In genomic region chr10:71849461-71849908, GRCh38 we compare ENCODE assay signal across 1 cellular context.
A peak's percentile ranks its signal among the peaks of the same experiment; 100 is the strongest.
TF ChIP-seq lines count a peak whose summit lies in the region.

No MANE protein-coding gene starts in this region.

TF ChIP-seq in K562, 482 proteins besides CTCF, POLR2A, EP300 and RAD21 (continued from another document and continues in another):
- TF ChIP-seq NKRF (IDR thresholded peaks at IDR 0.05; ENCODE audit: borderline replicate concordance) (peak; percentile 60; the same call in 1 of the 2 replicates), ZNF668 (CRISPR knock-in tag; IDR thresholded peaks at IDR 0.05) (no peak), HDAC3 (IDR thresholded peaks at IDR 0.05; ENCODE audit: borderline replicate concordance, partially characterized antibody) (no peak), RFX7 (CRISPR knock-in tag; IDR thresholded peaks at IDR 0.05) (no peak), MTA1 (IDR thresholded peaks at IDR 0.05; ENCODE audit: borderline replicate concordance) (peak; percentile 37; the same call in 1 of the 2 replicates), NBN (IDR thresholded peaks at IDR 0.05; ENCODE audit: low read depth) (peak; percentile 59; the same call in 1 of the 2 replicates), SIN3A (IDR thresholded peaks at IDR 0.05; ENCODE audit: borderline replicate concordance in 2 of 2, control insufficient read depth in 1 of 2, low read depth in 2 of 2, low read length in 2 of 2) (peak in 1 of 2 experiments; percentile 81; a peak in 1 of 4 replicates), SMARCA4 (IDR thresholded peaks at IDR 0.05) (0 out of 2 replicates have a peak, but pooled peaks have one; percentile 28), AFF4 (CRISPR knock-in tag; IDR thresholded peaks at IDR 0.05) (no peak), ZNF384 (IDR thresholded peaks at IDR 0.05; ENCODE audit: low read depth, low read length) (0 out of 2 replicates have a peak, but pooled peaks have one; percentile 52), RUNX1 (IDR thresholded peaks at IDR 0.05; ENCODE audit: low read depth) (no peak), CBX3 (IDR thresholded peaks at IDR 0.05; ENCODE audit: borderline replicate concordance in 1 of 2, low read length in 2 of 2) (0 out of 3 replicates have a peak, but pooled peaks of 1 of the 2 experiments have one; percentile 28), PTBP1 (IDR thresholded peaks at IDR 0.05; ENCODE audit: low read depth, low read length) (0 out of 2 replicates have a peak, but pooled peaks have one; percentile 61), HDAC1 (IDR thresholded peaks at IDR 0.05) (peak in 1 of 2 experiments; percentile 61; a peak in 2 of 4 replicates), BCL6 (CRISPR knock-in tag; IDR thresholded peaks at IDR 0.05) (no peak), FOXK1 (CRISPR knock-in tag; IDR thresholded peaks at IDR 0.05; ENCODE audit: borderline replicate concordance) (peak; percentile 90; the same call in 1 of the 2 replicates), RBM25 (IDR thresholded peaks at IDR 0.05; ENCODE audit: low read depth, low read length, severe bottlenecking) (peak; percentile 95), ARID3A (IDR thresholded peaks at IDR 0.05; ENCODE audit: borderline replicate concordance, low read depth, low read length) (no peak), ZBTB8A (IDR thresholded peaks at IDR 0.05; ENCODE audit: partially characterized antibody) (no peak), HDAC8 (tag; IDR thresholded peaks at IDR 0.05) (0 out of 2 replicates have a peak, but pooled peaks have one; percentile 31), MLLT1 (IDR thresholded peaks at IDR 0.05) (peak; percentile 57 to 59; a peak in 2 of 4 replicates), CEBPG (CRISPR knock-in tag; IDR thresholded peaks at IDR 0.05) (peak; percentile 40; the same call in 1 of the 2 replicates), CEBPG (tag; conservative IDR thresholded peaks at IDR 0.05 in 1 of 2, IDR thresholded peaks at IDR 0.05 in 1 of 2) (no peak; a peak in 1 of 4 replicates), NCOA1 (IDR thresholded peaks at IDR 0.05; ENCODE audit: low read depth) (0 out of 2 replicates have a peak, but pooled peaks have one; percentile 22), ELF4 (CRISPR knock-in tag; IDR thresholded peaks at IDR 0.05) (no peak), NR2C1 (IDR thresholded peaks at IDR 0.05) (no peak), NR2C1 (tag; IDR thresholded peaks at IDR 0.05) (0 out of 2 replicates have a peak, but pooled peaks have one; percentile 9), DLX4 (CRISPR knock-in tag; IDR thresholded peaks at IDR 0.05) (no peak), ZNF740 (CRISPR knock-in tag; IDR thresholded peaks at IDR 0.05) (0 out of 2 replicates have a peak, but pooled peaks have one; percentile 30), ZNF740 (tag; IDR thresholded peaks at IDR 0.05) (no peak), SMARCA5 (IDR thresholded peaks at IDR 0.05) (peak; percentile 81), KDM1A (IDR thresholded peaks at IDR 0.05) (peak; percentile 50 to 67; a peak in 3 of 4 replicates), HDGF (IDR thresholded peaks at IDR 0.05) (peak; percentile 64; the same call in 1 of the 2 replicates), RBFOX2 (IDR thresholded peaks at IDR 0.05; ENCODE audit: low read depth, low read length) (peak; percentile 56), SMARCE1 (IDR thresholded peaks at IDR 0.05) (peak; percentile 57), TFAP4 (CRISPR knock-in tag; IDR thresholded peaks at IDR 0.05; ENCODE audit: borderline replicate concordance) (peak; percentile 42), SOX6 (IDR thresholded peaks at IDR 0.05) (no peak), KLF16 (IDR thresholded peaks at IDR 0.05) (no peak), TRIM24 (IDR thresholded peaks at IDR 0.05) (peak in 1 of 2 experiments; percentile 32; a peak in 1 of 4 replicates), ZNF263 (CRISPR knock-in tag; IDR thresholded peaks at IDR 0.05; ENCODE audit: borderline replicate concordance) (0 out of 2 replicates have a peak, but pooled peaks have one; percentile 14), SUPT5H (IDR thresholded peaks at IDR 0.05) (no peak), LARP7 (IDR thresholded peaks at IDR 0.05) (0 out of 2 replicates have a peak, but pooled peaks have one; percentile 85), HDAC2 (IDR thresholded peaks at IDR 0.05) (peak; percentile 78), XRCC4 (IDR thresholded peaks at IDR 0.05; ENCODE audit: extremely low read depth, insufficient read depth, insufficient read length) (no peak), TRIM28 (IDR thresholded peaks at IDR 0.05) (0 out of 2 replicates have a peak, but pooled peaks have one; percentile 44), ZNF644 (tag; IDR thresholded peaks at IDR 0.05; ENCODE audit: low read depth) (no peak), HLTF (IDR thresholded peaks at IDR 0.05) (peak; percentile 89), GTF2A2 (tag; IDR thresholded peaks at IDR 0.05) (peak; percentile 32; the same call in 1 of the 2 replicates), RCOR1 (IDR thresholded peaks at IDR 0.05; ENCODE audit: borderline replicate concordance in 1 of 2, low read depth in 2 of 2, low read length in 2 of 2) (peak in 1 of 2 experiments; percentile 45; a peak in 1 of 4 replicates), ZNF511 (CRISPR knock-in tag; IDR thresholded peaks at IDR 0.05) (peak; percentile 61; the same call in 1 of the 2 replicates), ZNF277 (CRISPR knock-in tag; IDR thresholded peaks at IDR 0.05; ENCODE audit: borderline replicate concordance) (no peak), MECOM (CRISPR knock-in tag; IDR thresholded peaks at IDR 0.05) (no peak; the same call in 1 of the 2 replicates), ZFP36 (IDR thresholded peaks at IDR 0.05; ENCODE audit: low read depth, low read length, partially characterized antibody) (no peak), CHAMP1 (IDR thresholded peaks at IDR 0.05) (0 out of 2 replicates have a peak, but pooled peaks have one; percentile 6)
